ENCODE assay signal across 8 cellular contexts in genomic region chr1:205631010-205631726, GRCh38. TPM values are rescaled to one million over a fixed set of nuclear protein-coding genes. Genes with fewer than 3 reads are reported as not detected.
DNase-seq lines count a peak whose midpoint lies in the region; ATAC-seq and TF ChIP-seq lines count a peak whose summit lies in the region.

No MANE protein-coding gene starts in this region.

- H3K4me1 Mint-ChIP-seq in Calu3 (ENCODE audit: low read depth, unreplicated experiment) (peaks cover 14% of the 10 kb centered on the region), endodermal cell (peaks cover 18% of the 10 kb centered on the region)

- H3K4me3 ChIP-seq in HUES48 (ENCODE audit: low read depth, low read length) (peak overlapping the region; percentile 92), endodermal cell (ENCODE audit: low read length) (peak overlapping the region; percentile 94)

- ATAC-seq in GM21447 (IDR thresholded peaks at IDR 0.05; ENCODE audit: unreplicated experiment), result peak; percentile 63

- H3K27ac Mint-ChIP-seq in Calu3 (ENCODE audit: unreplicated experiment), result peak overlapping the region; percentile 97
- peak overlapping the region; percentile 98 for H3K27ac Mint-ChIP-seq in endodermal cell

- DNase-seq in Calu3 (peak; percentile 87), NOMO-1 treated with dmso at 0.1 percent for 144 hours (lab: John Stamatoyannopoulos, UW; ENCODE audit: unreplicated experiment) (peak; percentile 85), endodermal cell (peak; percentile 87), midbrain (lab: John Stamatoyannopoulos, UW) (peak; percentile 52)
- peak; percentile 63 for DNase-seq in activated CD8-positive, alpha-beta memory T cell treated with anti-CD3 and anti-CD28 coated beads, Interleukin-2, amount 50 U/mL, for 1 hour (ENCODE audit: extremely low read depth)
- peak; percentile 47 to 63 for DNase-seq in stimulated activated CD8-positive, alpha-beta memory T cell treated with anti-CD3 and anti-CD28 coated beads, Interleukin-2, amount 100 ng/mL, for 1 hour (ENCODE audit: low read depth in 2 of 2)

- CTCF ChIA-PET in Calu3 (lab: Charles Lee), result interaction anchor here (0.6 to 3.4 kb wide), 9 partner anchors 12 to 102 kb away, joined by 3 to 90 read pairs (median 7); no protein-coding TSS in a partner anchor

- H3K4me3 Mint-ChIP-seq in Calu3 (ENCODE audit: low read depth, unreplicated experiment), result peak overlapping the region; percentile 88
- peak overlapping the region; percentile 85 for H3K4me3 Mint-ChIP-seq in endodermal cell

- 0 out of 2 replicates have a peak, but pooled peaks cover 3% of the 10 kb centered on the region for H3K4me1 ChIP-seq in HUES48 (ENCODE audit: control insufficient read depth, insufficient read depth, low read length)
- no peaks in the 10 kb centered on the region for H3K4me1 ChIP-seq in endodermal cell (ENCODE audit: control insufficient read depth, insufficient read depth, low read length)

- H3K9me3 ChIP-seq in HUES48 (ENCODE audit: control insufficient read depth, insufficient read depth, low read length) (no peaks in the 10 kb centered on the region), endodermal cell (ENCODE audit: control insufficient read depth, low read length) (no peaks in the 10 kb centered on the region)

- 0% methylated on average over 13 to 73 of the region's 73 CpGs for WGBS in endodermal cell (ENCODE audit: insufficient coverage in 1 of 2, insufficient read length in 1 of 2), 2 experiments

- peak overlapping the region; percentile 96 for H3K9ac ChIP-seq in HUES48 (ENCODE audit: low read depth, low read length)
- peak overlapping the region; percentile 87 for H3K9ac ChIP-seq in endodermal cell (ENCODE audit: extremely low read depth, low read length, poor library complexity, severe bottlenecking)

- H3K27me3 ChIP-seq in HUES48 (ENCODE audit: control insufficient read depth, insufficient read depth, low read length) (no peaks in the 10 kb centered on the region), endodermal cell (ENCODE audit: control insufficient read depth, insufficient read depth, low read length, poor library complexity, severe bottlenecking) (no peaks in the 10 kb centered on the region)

- no peaks in the 10 kb centered on the region for H3K9me3 Mint-ChIP-seq in Calu3 (ENCODE audit: low read depth, unreplicated experiment)
- H3K9me3 Mint-ChIP-seq in endodermal cell, result no peaks in the 10 kb centered on the region

- H3K27me3 Mint-ChIP-seq in Calu3 (ENCODE audit: unreplicated experiment) (no peaks in the 10 kb centered on the region), endodermal cell (ENCODE audit: insufficient read depth) (no peaks in the 10 kb centered on the region)

- TF ChIP-seq CTCF in Calu3 (IDR thresholded peaks at IDR 0.05; ENCODE audit: unreplicated experiment) (no peak), endodermal cell (conservative IDR thresholded peaks at IDR 0.05) (no peak)

- BruUV-seq in Calu3 (replicated peaks; lab: Mats Ljungman, UMichigan), result no TSS peak

- H3K27ac ChIP-seq in HUES48 (ENCODE audit: low read depth, low read length) (peak overlapping the region; percentile 99), endodermal cell (ENCODE audit: low read depth, low read length) (peak overlapping the region; percentile 90)

- H3K36me3 ChIP-seq in HUES48 (ENCODE audit: control insufficient read depth, insufficient read depth, low read length), result no peaks in the 10 kb centered on the region
- peaks cover 7% of the 10 kb centered on the region for H3K36me3 ChIP-seq in endodermal cell (ENCODE audit: control insufficient read depth, insufficient read depth, low read length)

- H3K36me3 Mint-ChIP-seq in Calu3 (ENCODE audit: insufficient read depth, unreplicated experiment), result peaks cover 61% of the 10 kb centered on the region
- H3K36me3 Mint-ChIP-seq in endodermal cell (ENCODE audit: low read depth), result peaks cover 6% of the 10 kb centered on the region

- intact Hi-C loops in Calu3 (cut with micrococcal nuclease; ENCODE audit: unreplicated experiment), result no loop called here

RNA-seq across cellular contexts. Expression of gene ELK4, which starts 0.6 kb away (rescaled TPM):
- 110 and 122 TPM in 2 replicates for total RNA-seq in Calu3 (2022)
- 10 to 100 TPM; 29.6 to 41.6 TPM for total RNA-seq in endodermal cell
- 10.4 TPM for polyA plus RNA-seq in endodermal cell (2013, experiment 1 of 2)
- polyA plus RNA-seq in endodermal cell (2013, experiment 2 of 2), result 12.1 TPM

RNA-seq across cellular contexts. Expression of gene SLC45A3, which starts 49.1 kb away (rescaled TPM):
- total RNA-seq in Calu3 (2022), result 27.5 and 29.1 TPM in 2 replicates
- 10 to 100 TPM in 1 of 2 donors, 1 to 10 TPM in 1; 7.9 to 10.2 TPM for total RNA-seq in endodermal cell
- polyA plus RNA-seq in endodermal cell (2013, experiment 1 of 2), result 22.4 TPM
- polyA plus RNA-seq in endodermal cell (2013, experiment 2 of 2), result 17.5 TPM

Comparison
In these comparisons a context has a peak if more than half of its experiments do, and no peak if none do; other contexts are left out.
1. Peak in every context shown above with its lines: DNase-seq, ATAC-seq, H3K4me3 ChIP-seq and H3K27ac ChIP-seq.